Comparison of ENCODE assay signal across 8 cellular contexts in genomic region chr1:40478276-40478675, GRCh38. TPM values are rescaled to one million over a fixed set of nuclear protein-coding genes. Genes with fewer than 3 reads are reported as not detected.
DNase-seq lines count a peak whose midpoint lies in the region; ATAC-seq, FAIRE-seq and TF ChIP-seq lines count a peak whose summit lies in the region.

No MANE protein-coding gene starts in this region.

- TF ChIP-seq CTCF in kidney (IDR thresholded peaks at IDR 0.05; ENCODE audit: borderline replicate concordance, extremely low read depth, insufficient read depth): no peak

- H3K4me1 ChIP-seq in kidney (ENCODE audit: control insufficient read depth in 1 of 2, insufficient read depth in 1 of 2, low read depth in 1 of 2, low read length in 2 of 2) (no peaks in the 10 kb centered on the region), thymus (ENCODE audit: control insufficient read depth, insufficient read depth, low read length) (peaks cover 8% of the 10 kb centered on the region)

- H3K36me3 ChIP-seq in kidney (ENCODE audit: control insufficient read depth in 1 of 2, insufficient read depth in 2 of 2, low read length in 2 of 2): no peaks in the 10 kb centered on the region
- peaks cover 2% of the 10 kb centered on the region for H3K36me3 ChIP-seq in thymus (ENCODE audit: control insufficient read depth, insufficient read depth)

- peaks cover 20% of the 10 kb centered on the region for H3K4me1 Mint-ChIP-seq in activated naive CD4-positive, alpha-beta T cell treated with anti-CD3 and anti-CD28 coated beads for 36 hours (ENCODE audit: low read depth)
- peaks cover 27% of the 10 kb centered on the region for H3K4me1 Mint-ChIP-seq in activated naive CD8-positive, alpha-beta T cell (ENCODE audit: low read depth)

- peaks cover 36% of the 10 kb centered on the region for H3K9me3 Mint-ChIP-seq in activated naive CD4-positive, alpha-beta T cell treated with anti-CD3 and anti-CD28 coated beads for 36 hours
- H3K9me3 Mint-ChIP-seq in activated naive CD8-positive, alpha-beta T cell (ENCODE audit: low read depth): peaks cover 25% of the 10 kb centered on the region

- no peaks in the 10 kb centered on the region for H3K27me3 ChIP-seq in thymus (ENCODE audit: control insufficient read depth, insufficient read depth)

- 92% methylated on average over 2 of the region's 2 CpGs for WGBS in thymus

- H3K4me3 ChIP-seq in kidney (ENCODE audit: low read length in 2 of 2) (peak overlapping the region; percentile 71 to 91), thymus (ENCODE audit: low read length) (peak overlapping the region; percentile 64)

- no peak overlapping the region for H3K27ac ChIP-seq in kidney (ENCODE audit: low read depth in 2 of 2, low read length in 2 of 2)
- H3K27ac ChIP-seq in thymus (ENCODE audit: low read depth): no peak overlapping the region

- no peak for DNase-seq in activated naive CD4-positive, alpha-beta T cell treated with anti-CD3 and anti-CD28 coated beads for 36 hours
- DNase-seq in activated naive CD4-positive, alpha-beta T cell (lab: John Stamatoyannopoulos, UW): no peak
- DNase-seq in kidney: no peak
- no peak for DNase-seq in COLO668 (lab: John Stamatoyannopoulos, UW; ENCODE audit: unreplicated experiment)

- peaks cover 50% of the 10 kb centered on the region for H3K36me3 Mint-ChIP-seq in activated naive CD4-positive, alpha-beta T cell treated with anti-CD3 and anti-CD28 coated beads for 36 hours (ENCODE audit: low read depth)
- H3K36me3 Mint-ChIP-seq in activated naive CD8-positive, alpha-beta T cell: peaks cover 29% of the 10 kb centered on the region

- intact Hi-C loops in activated naive CD4-positive, alpha-beta T cell treated with anti-CD3 and anti-CD28 coated beads for 36 hours (cut with micrococcal nuclease): no loop called here
- intact Hi-C loops in kidney (cut with DNase I): no loop called here

- peaks cover 4 to 5% of the 10 kb centered on the region in 2 donors for H3K9me3 ChIP-seq in kidney (ENCODE audit: control insufficient read depth in 1 of 2, low read length in 2 of 2)
- H3K9me3 ChIP-seq in thymus (ENCODE audit: control insufficient read depth): no peaks in the 10 kb centered on the region

- H3K4me3 Mint-ChIP-seq in activated naive CD4-positive, alpha-beta T cell treated with anti-CD3 and anti-CD28 coated beads for 36 hours: peak overlapping the region; percentile 83
- peak overlapping the region; percentile 88 for H3K4me3 Mint-ChIP-seq in activated naive CD8-positive, alpha-beta T cell

- H3K27me3 Mint-ChIP-seq in activated naive CD4-positive, alpha-beta T cell treated with anti-CD3 and anti-CD28 coated beads for 36 hours (ENCODE audit: low read depth): no peaks in the 10 kb centered on the region
- no peaks in the 10 kb centered on the region for H3K27me3 Mint-ChIP-seq in activated naive CD8-positive, alpha-beta T cell

- no peak overlapping the region for H3K27ac Mint-ChIP-seq in activated naive CD4-positive, alpha-beta T cell treated with anti-CD3 and anti-CD28 coated beads for 36 hours
- H3K27ac Mint-ChIP-seq in activated naive CD8-positive, alpha-beta T cell: no peak overlapping the region

- no peak for FAIRE-seq in kidney (lab: Jason Lieb, UNC)

- CTCF ChIA-PET in activated naive CD4-positive, alpha-beta T cell treated with anti-CD3 and anti-CD28 coated beads for 36 hours (lab: Charles Lee): interaction anchor here (0.8 to 1.5 kb wide), 3 partner anchors 55 to 400 kb away, joined by 3 to 8 read pairs (median 3); no protein-coding TSS in a partner anchor

- H3K9ac ChIP-seq in kidney (ENCODE audit: low read length in 2 of 2): peak overlapping the region in 1 of 2 donors; percentile 48

- ATAC-seq in GM21390 (IDR thresholded peaks at IDR 0.05; ENCODE audit: unreplicated experiment): no peak
- ATAC-seq in GM19455 (IDR thresholded peaks at IDR 0.05; ENCODE audit: unreplicated experiment): no peak

RNA-seq across cellular contexts. Expression of gene ZFP69, which starts 1.2 kb away (rescaled TPM):
- 1 to 10 TPM; 3.5 to 3.8 TPM for total RNA-seq in activated naive CD4-positive, alpha-beta T cell treated with anti-CD3 and anti-CD28 coated beads for 36 hours
- total RNA-seq in kidney: 2.9 TPM
- polyA plus RNA-seq in kidney (ENCODE audit: insufficient read depth, low read depth, low replicate concordance): 2.7 TPM
- polyA plus RNA-seq in thymus: 9.5 TPM

RNA-seq across cellular contexts. Expression of gene ZFP69B, which starts 28.0 kb away (rescaled TPM):
- total RNA-seq in activated naive CD4-positive, alpha-beta T cell treated with anti-CD3 and anti-CD28 coated beads for 36 hours: 10 to 100 TPM; 11.2 to 11.3 TPM
- 2.1 TPM for total RNA-seq in kidney
- polyA plus RNA-seq in kidney (ENCODE audit: insufficient read depth, low read depth, low replicate concordance): 0.62 TPM
- 1.4 TPM for polyA plus RNA-seq in thymus

RNA-seq across cellular contexts. Expression of gene EXO5, which starts 30.3 kb away (rescaled TPM):
- 1 to 10 TPM; 9.4 to 9.9 TPM for total RNA-seq in activated naive CD4-positive, alpha-beta T cell treated with anti-CD3 and anti-CD28 coated beads for 36 hours
- total RNA-seq in kidney: 9.0 TPM
- polyA plus RNA-seq in kidney (ENCODE audit: insufficient read depth, low read depth, low replicate concordance) (4.3 TPM), thymus (12.1 TPM)

RNA-seq across cellular contexts. Expression of gene ZNF684, which starts 53.2 kb away (rescaled TPM):
- total RNA-seq in activated naive CD4-positive, alpha-beta T cell treated with anti-CD3 and anti-CD28 coated beads for 36 hours: 1 to 10 TPM; 6.8 to 7.0 TPM
- total RNA-seq in kidney: 9.5 TPM
- polyA plus RNA-seq in kidney (ENCODE audit: insufficient read depth, low read depth, low replicate concordance) (10.2 TPM), thymus (9.5 TPM)
